Comparison of ENCODE assay signal across 8 cellular contexts in genomic region chr9:97696025-97696822, GRCh38. TPM values are rescaled to one million over a fixed set of nuclear protein-coding genes. Genes with fewer than 3 reads are reported as not detected.
DNase-seq lines count a peak whose midpoint lies in the region; ATAC-seq and TF ChIP-seq lines count a peak whose summit lies in the region.

No MANE protein-coding gene starts in this region.

- CTCF ChIA-PET in activated CD8-positive, alpha-beta T cell treated with anti-CD3 and anti-CD28 coated beads, Interleukin-2, amount 10 ng/mL, durations not matched to agents 7 days and 5 days (lab: Charles Lee), result interaction anchor here (0.8 to 3.0 kb wide), 11 partner anchors 8 to 225 kb away, joined by 3 to 14 read pairs (median 4); partner anchors contain the start of gene TRMO
- CTCF ChIA-PET in GM10248 (lab: Yijun Ruan, JAX), result interaction anchor here (0.7 to 2.0 kb wide), 7 partner anchors 12 to 1080 kb away, joined by 3 to 10 read pairs (median 3); no protein-coding TSS in a partner anchor

- H3K36me3 Mint-ChIP-seq in activated CD8-positive, alpha-beta T cell treated with anti-CD3 and anti-CD28 coated beads, Interleukin-2, amount 10 ng/mL, durations not matched to agents 7 days and 5 days (ENCODE audit: low read depth), result peaks cover 18% of the 10 kb centered on the region

- TF ChIP-seq CTCF in GM12865 (IDR thresholded peaks at IDR 0.05; ENCODE audit: insufficient read depth, low read depth, low read length, missing control alignments), result no peak
- no peak for TF ChIP-seq CTCF in spleen (IDR thresholded peaks at IDR 0.05 in 8 of 11, conservative IDR thresholded peaks at IDR 0.05 in 3 of 11)
- TF ChIP-seq CTCF in GM10248 (IDR thresholded peaks at IDR 0.05; ENCODE audit: control extremely low read depth, extremely low read depth, low read depth, missing control alignments), result no peak

- peak; percentile 0 for ATAC-seq in HG03175 (IDR thresholded peaks at IDR 0.05; ENCODE audit: unreplicated experiment)
- ATAC-seq in activated CD8-positive, alpha-beta T cell treated with anti-CD3 and anti-CD28 coated beads, Interleukin-2, amount 10 ng/mL, durations not matched to agents 7 days and 5 days, result no peak
- no peak for ATAC-seq in HG03521 (IDR thresholded peaks at IDR 0.05; ENCODE audit: unreplicated experiment)

- H3K4me1 ChIP-seq in spleen, result peaks cover 23 to 61% (median 43%) of the 10 kb centered on the region in 6 donors

- peak overlapping the region; percentile 74 for H3K4me3 ChIP-seq in GM12865 (ENCODE audit: low read depth, low read length)
- peak overlapping the region; percentile 81 for H3K4me3 ChIP-seq in iPS-11a (ENCODE audit: low read depth, low read length)
- H3K4me3 ChIP-seq in spleen, result peak overlapping the region; percentile 69 to 87 (median 72)

- H3K9me3 ChIP-seq in spleen, result no peaks in the 10 kb centered on the region

- peaks cover 55% of the 10 kb centered on the region for H3K4me1 Mint-ChIP-seq in activated CD8-positive, alpha-beta T cell treated with anti-CD3 and anti-CD28 coated beads, Interleukin-2, amount 10 ng/mL, durations not matched to agents 7 days and 5 days (ENCODE audit: low read depth)

- H3K27ac Mint-ChIP-seq in activated CD8-positive, alpha-beta T cell treated with anti-CD3 and anti-CD28 coated beads, Interleukin-2, amount 10 ng/mL, durations not matched to agents 7 days and 5 days, result peak overlapping the region; percentile 88

- intact Hi-C loops in spleen (cut with DNase I; ENCODE audit: low total_unique reads), result no loop called here

- no peaks in the 10 kb centered on the region for H3K27me3 ChIP-seq in spleen (replicated peaks in 1 of 7)

- peaks cover 6% of the 10 kb centered on the region for H3K27me3 Mint-ChIP-seq in activated CD8-positive, alpha-beta T cell treated with anti-CD3 and anti-CD28 coated beads, Interleukin-2, amount 10 ng/mL, durations not matched to agents 7 days and 5 days (ENCODE audit: low read depth)

- POLR2A ChIA-PET in activated CD8-positive, alpha-beta T cell treated with anti-CD3 and anti-CD28 coated beads, Interleukin-2, amount 10 ng/mL, durations not matched to agents 7 days and 5 days (lab: Charles Lee), result interaction anchor here (0.6 to 2.0 kb wide), 7 partner anchors 8 to 496 kb away, joined by 3 to 17 read pairs (median 6); partner anchors contain the start of genes NCBP1, TRMO and TSTD2
- POLR2A ChIA-PET in GM10248 (lab: Yijun Ruan, JAX), result interaction anchor here (0.6 to 1.2 kb wide), 2 partner anchors 8 to 196 kb away, joined by 3 to 10 read pairs; no protein-coding TSS in a partner anchor

- peak overlapping the region; percentile 89 to 97 (median 93) for H3K27ac ChIP-seq in spleen

- no peak for TF ChIP-seq POLR2A in spleen (IDR thresholded peaks at IDR 0.05)

- H3K9me3 Mint-ChIP-seq in activated CD8-positive, alpha-beta T cell treated with anti-CD3 and anti-CD28 coated beads, Interleukin-2, amount 10 ng/mL, durations not matched to agents 7 days and 5 days (ENCODE audit: insufficient read depth), result no peaks in the 10 kb centered on the region

- 18 to 22% (median 19%) methylated on average over 9 to 11 of the region's 11 CpGs for WGBS in spleen, 5 donors

- no peak for DNase-seq in GM12865 (ENCODE audit: low read depth)
- no peak for DNase-seq in activated CD8-positive, alpha-beta T cell treated with anti-CD3 and anti-CD28 coated beads, Interleukin-2, amount 10 ng/mL, durations not matched to agents 7 days and 5 days
- DNase-seq in spleen, result no peak
- DNase-seq in GM10248 (ENCODE audit: extremely low spot score), result no peak
- DNase-seq in nucleus accumbens (lab: John Stamatoyannopoulos, UW), result no peak

- H3K4me3 Mint-ChIP-seq in activated CD8-positive, alpha-beta T cell treated with anti-CD3 and anti-CD28 coated beads, Interleukin-2, amount 10 ng/mL, durations not matched to agents 7 days and 5 days, result peak overlapping the region; percentile 81

- peaks cover 0 to 24% (median 13%) of the 10 kb centered on the region in 6 donors for H3K36me3 ChIP-seq in spleen

RNA-seq across cellular contexts. Expression of gene XPA, which starts 0.9 kb away (rescaled TPM):
- total RNA-seq in activated CD8-positive, alpha-beta T cell treated with anti-CD3 and anti-CD28 coated beads, Interleukin-2, amount 10 ng/mL, durations not matched to agents 7 days and 5 days, result 10 to 100 TPM; 10.2 TPM
- 10 to 100 TPM; 12.6 to 24.2 (median 16.7) TPM for total RNA-seq in spleen
- polyA plus RNA-seq in spleen, result 10 to 100 TPM; 11.4 to 18.6 (median 14.0) TPM
